ENCODE assay signal across 2 cellular contexts in the genomic region with DNA sequence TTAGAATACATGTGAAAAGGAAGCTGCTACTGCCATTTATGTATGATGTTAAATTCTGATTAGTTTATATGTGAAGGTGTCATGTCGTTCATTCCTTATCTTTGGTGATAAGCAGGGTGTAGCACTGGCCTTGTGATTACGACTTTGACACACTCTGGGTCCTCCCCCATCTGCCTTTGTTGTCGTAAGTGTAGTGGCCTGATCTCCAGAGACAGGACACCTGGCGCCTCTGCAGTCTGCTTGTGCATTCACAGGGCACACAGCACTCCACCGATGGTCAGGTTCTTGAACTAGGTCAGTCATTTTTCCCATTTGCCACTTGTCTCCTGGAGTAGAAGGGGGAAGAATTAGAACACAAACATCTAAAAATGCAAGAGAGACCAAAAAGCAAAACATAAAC.
TF ChIP-seq lines count a peak whose summit lies in the region.

No MANE protein-coding gene starts in this region.

TF ChIP-seq in IMR-90, 13 proteins besides CTCF, POLR2A, EP300 and RAD21:
- TF ChIP-seq CHD1 (IDR thresholded peaks at IDR 0.05; ENCODE audit: low read depth, low read length) (no peak), MAZ (IDR thresholded peaks at IDR 0.05; ENCODE audit: borderline replicate concordance, low read depth, low read length) (no peak), SMC3 (IDR thresholded peaks at IDR 0.05; ENCODE audit: low read depth, low read length) (no peak), MXI1 (IDR thresholded peaks at IDR 0.05; ENCODE audit: borderline replicate concordance, low read depth, low read length) (no peak), RFX5 (IDR thresholded peaks at IDR 0.05; ENCODE audit: low read depth, low read length) (no peak), FOS (IDR thresholded peaks at IDR 0.05; ENCODE audit: low read depth, low read length) (no peak), BHLHE40 (IDR thresholded peaks at IDR 0.05; ENCODE audit: low read depth, low read length) (no peak), MAFK (IDR thresholded peaks at IDR 0.05; ENCODE audit: low read depth, low read length) (no peak), RCOR1 (IDR thresholded peaks at IDR 0.05; ENCODE audit: insufficient replicate concordance, low read length) (no peak), CEBPB (IDR thresholded peaks at IDR 0.05; ENCODE audit: low read depth, low read length) (no peak)
- TF ChIP-seq, protein P1, sequence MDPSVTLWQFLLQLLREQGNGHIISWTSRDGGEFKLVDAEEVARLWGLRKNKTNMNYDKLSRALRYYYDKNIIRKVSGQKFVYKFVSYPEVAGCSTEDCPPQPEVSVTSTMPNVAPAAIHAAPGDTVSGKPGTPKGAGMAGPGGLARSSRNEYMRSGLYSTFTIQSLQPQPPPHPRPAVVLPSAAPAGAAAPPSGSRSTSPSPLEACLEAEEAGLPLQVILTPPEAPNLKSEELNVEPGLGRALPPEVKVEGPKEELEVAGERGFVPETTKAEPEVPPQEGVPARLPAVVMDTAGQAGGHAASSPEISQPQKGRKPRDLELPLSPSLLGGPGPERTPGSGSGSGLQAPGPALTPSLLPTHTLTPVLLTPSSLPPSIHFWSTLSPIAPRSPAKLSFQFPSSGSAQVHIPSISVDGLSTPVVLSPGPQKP (IDR thresholded peaks at IDR 0.05; ENCODE audit: borderline replicate concordance, low read depth, low read length) = no peak
- TF ChIP-seq, protein P2, sequence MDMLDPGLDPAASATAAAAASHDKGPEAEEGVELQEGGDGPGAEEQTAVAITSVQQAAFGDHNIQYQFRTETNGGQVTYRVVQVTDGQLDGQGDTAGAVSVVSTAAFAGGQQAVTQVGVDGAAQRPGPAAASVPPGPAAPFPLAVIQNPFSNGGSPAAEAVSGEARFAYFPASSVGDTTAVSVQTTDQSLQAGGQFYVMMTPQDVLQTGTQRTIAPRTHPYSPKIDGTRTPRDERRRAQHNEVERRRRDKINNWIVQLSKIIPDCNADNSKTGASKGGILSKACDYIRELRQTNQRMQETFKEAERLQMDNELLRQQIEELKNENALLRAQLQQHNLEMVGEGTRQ (IDR thresholded peaks at IDR 0.05; ENCODE audit: low read depth, low read length) = no peak

TF ChIP-seq in K562, 482 proteins besides CTCF, POLR2A, EP300 and RAD21:
- TF ChIP-seq, protein P3, sequence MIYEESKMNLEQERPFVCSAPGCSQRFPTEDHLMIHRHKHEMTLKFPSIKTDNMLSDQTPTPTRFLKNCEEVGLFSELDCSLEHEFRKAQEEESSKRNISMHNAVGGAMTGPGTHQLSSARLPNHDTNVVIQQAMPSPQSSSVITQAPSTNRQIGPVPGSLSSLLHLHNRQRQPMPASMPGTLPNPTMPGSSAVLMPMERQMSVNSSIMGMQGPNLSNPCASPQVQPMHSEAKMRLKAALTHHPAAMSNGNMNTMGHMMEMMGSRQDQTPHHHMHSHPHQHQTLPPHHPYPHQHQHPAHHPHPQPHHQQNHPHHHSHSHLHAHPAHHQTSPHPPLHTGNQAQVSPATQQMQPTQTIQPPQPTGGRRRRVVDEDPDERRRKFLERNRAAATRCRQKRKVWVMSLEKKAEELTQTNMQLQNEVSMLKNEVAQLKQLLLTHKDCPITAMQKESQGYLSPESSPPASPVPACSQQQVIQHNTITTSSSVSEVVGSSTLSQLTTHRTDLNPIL (CRISPR knock-in tag; IDR thresholded peaks at IDR 0.05) = no peak
- peak; percentile 37; the same call in 1 of the 2 replicates for TF ChIP-seq CBFA2T3 (IDR thresholded peaks at IDR 0.05)
